24 cellular contexts compared by ENCODE assay signal in genomic region chr9:104346645-104347175, GRCh38.
"Had no signal": no experiment of that assay in that cellular context is flagged by ENCODE, and none has a peak within 500 bp of the region (broad histone marks: within the 10 kb centered on the region; RNA-seq: fewer than 3 reads in every experiment).

No MANE protein-coding gene starts in this region.

- ATAC-seq: activated CD8-positive, alpha-beta memory T cell treated with anti-CD3 and anti-CD28 coated beads, Interleukin-2, amount 10 ng/mL, durations not matched to agents 7 days and 5 days; K562; T-helper 17 cell had no signal

- DNase-seq: activated B cell treated with CpG ODN at 0.5 μM for 24 hours; activated CD4-positive, alpha-beta T cell treated with anti-CD3 and anti-CD28 coated beads for 1 hour; activated CD4-positive, alpha-beta T cell treated with anti-CD3 and anti-CD28 coated beads, Interleukin-2, amount 10 ng/mL, durations not matched to agents 24 days and 14 days; activated CD4-positive, alpha-beta T cell treated with anti-CD3 and anti-CD28 coated beads, Interleukin-2, amount 50 U/mL, for 48 hours; activated CD8-positive, alpha-beta memory T cell treated with anti-CD3 and anti-CD28 coated beads, Interleukin-2, amount 10 ng/mL, durations not matched to agents 7 days and 5 days; activated effector memory CD4-positive, alpha-beta T cell treated with Interleukin-2 at 50 U/mL for 16 hours; activated naive CD4-positive, alpha-beta T cell; activated T-cell treated with anti-CD3 and anti-CD28 coated beads, Interleukin-2, amount 50 U/mL, for 24 hours; amygdala; cerebellar nuclear complex; Karpas-422; MM.1S; NCI-H1048; NCI-H146; NCI-H187 treated with DMSO at 0.1 percent for 48 hours; NCI-H2081 treated with DMSO at 0.1 percent for 48 hours; NCI-H446 treated with DMSO at 0.1 percent for 48 hours; NCI-H524 treated with DMSO at 0.1 percent for 48 hours; NCI-H774; NK-92 treated with Interleukin-12 subunit alpha and Interleukin-12 subunit beta, amount 100 ng/mL, for 24 hours; SIG-M5; T-helper 17 cell; T-helper 9 cell had no signal

- H3K4me3 ChIP-seq: K562 had no signal
